ENCODE assay signal across 16 cellular contexts in the genomic region with DNA sequence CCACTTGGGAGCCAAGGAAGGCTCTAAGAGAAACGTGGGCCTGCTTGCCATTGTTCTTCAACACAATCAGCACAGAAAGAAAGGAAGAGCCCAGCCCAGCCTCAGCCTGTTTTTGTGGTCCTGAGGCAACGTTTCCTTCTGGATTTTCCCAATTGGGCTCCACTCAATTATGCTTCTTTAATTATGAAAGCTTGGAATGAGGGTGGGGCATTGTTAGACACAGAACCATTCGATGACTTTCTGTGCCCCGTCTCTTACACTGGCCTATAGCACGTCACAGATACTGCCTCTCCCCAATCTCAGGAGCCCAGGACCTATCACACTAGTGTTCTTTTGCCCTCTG.
A peak's percentile ranks its signal among the peaks of the same experiment; 100 is the strongest.
DNase-seq lines count a peak whose midpoint lies in the region; ATAC-seq and TF ChIP-seq lines count a peak whose summit lies in the region.
"Had no signal": no experiment of that assay in that cellular context is flagged by ENCODE, and none has a peak within 500 bp of the region (broad histone marks: within the 10 kb centered on the region; RNA-seq: fewer than 3 reads in every experiment).

No MANE protein-coding gene starts in this region.

- H3K79me2 ChIP-seq in mesendoderm (ENCODE audit: control insufficient read depth, insufficient read depth, low read length) = no peaks in the 10 kb centered on the region

- no CpG with 5 or more reads among the region's 5 CpGs for WGBS in mesendoderm (ENCODE audit: extremely low coverage, insufficient coverage, low lambda C conversion rate)

- no peak overlapping the region for H2BK15ac ChIP-seq in mesendoderm (replicated peaks; ENCODE audit: low read depth)

- TF ChIP-seq CTCF in HL-60 (IDR thresholded peaks at IDR 0.05; ENCODE audit: insufficient read depth, low read length) (no peak), endothelial cell (IDR thresholded peaks at IDR 0.05; ENCODE audit: unreplicated experiment) (no peak)

- no peak for DNase-seq in HL-60 (ENCODE audit: low read depth in 1 of 2, low spot score in 1 of 2)
- DNase-seq in endothelial cell (ENCODE audit: low spot score) = no peak
- no peak for DNase-seq in mesendoderm
- DNase-seq in substantia nigra (lab: John Stamatoyannopoulos, UW) = no peak
- DNase-seq in dedifferentiated amniotic fluid mesenchymal stem cell (ENCODE audit: extremely low spot score) = no peak
- no peak for DNase-seq in SIG-M5 treated with dmso at 0.1 percent for 504 hours (lab: John Stamatoyannopoulos, UW; ENCODE audit: unreplicated experiment)
- no peak for DNase-seq in COR-L47 (lab: John Stamatoyannopoulos, UW)
- DNase-seq: activated CD4-positive, alpha-beta memory T cell treated with anti-CD3 and anti-CD28 coated beads, Interleukin-2, amount 10 ng/mL, durations not matched to agents 7 days and 5 days; amniotic stem cell; DMS153; NCI-H2081 treated with DMSO at 0.1 percent for 48 hours; NCI-H526 treated with DMSO at 0.1 percent for 48 hours; stimulated activated CD4-positive, alpha-beta T cell treated with anti-CD3 and anti-CD28 coated beads, Interleukin-2, amount 100 ng/mL, for 48 hours; stimulated activated CD8-positive, alpha-beta memory T cell treated with anti-CD3 and anti-CD28 coated beads, Interleukin-4, amount 100 ng/mL, for 48 hours had no signal

- H3K4me2 ChIP-seq in mesendoderm (ENCODE audit: low read length) = no peak overlapping the region

- H3K27ac ChIP-seq in HL-60 (replicated peaks) = peak overlapping the region; percentile 81
- H3K27ac ChIP-seq in mesendoderm (ENCODE audit: low read depth, low read length) = no peak overlapping the region
- peak overlapping the region; percentile 56 for H3K27ac ChIP-seq in substantia nigra (ENCODE audit: low read depth, low read length, poor library complexity, severe bottlenecking)

- H3K36me3 ChIP-seq in mesendoderm (ENCODE audit: control insufficient read depth, insufficient read depth, low read length) = no peaks in the 10 kb centered on the region

- no peak overlapping the region for H3K4me3 Mint-ChIP-seq in endothelial cell (ENCODE audit: unreplicated experiment)
- H3K4me3 Mint-ChIP-seq: activated CD4-positive, alpha-beta memory T cell treated with anti-CD3 and anti-CD28 coated beads, Interleukin-2, amount 10 ng/mL, durations not matched to agents 7 days and 5 days; activated T-helper 1 cell treated with anti-CD3 and anti-CD28 coated beads, Interleukin-12 subunit alpha, Interleukin-12 subunit beta, Interleukin-2, Interleukin-4 antibody, amounts not matched to agents 30 ng/mL and 10 ng/mL and 1 ng/mL, durations not matched to agents 14 hours and 24 hours and 36 hours had no signal

- H3K79me1 ChIP-seq in mesendoderm (ENCODE audit: low read length) = no peaks in the 10 kb centered on the region

- no peak overlapping the region for H3K4me3 ChIP-seq in HL-60 (replicated peaks; ENCODE audit: insufficient read depth, low read length)
- H3K4me3 ChIP-seq in mesendoderm (ENCODE audit: low read length) = no peak overlapping the region

- peaks cover 13% of the 10 kb centered on the region for H3K36me3 Mint-ChIP-seq in endothelial cell (ENCODE audit: low read depth, unreplicated experiment)

- no peak overlapping the region for H3K4ac ChIP-seq in mesendoderm (ENCODE audit: low read depth, low read length)

- H3K56ac ChIP-seq in mesendoderm (ENCODE audit: low read length) = peak overlapping the region; percentile 36

- no peak overlapping the region for H3K9ac ChIP-seq in mesendoderm (ENCODE audit: low read length)

- no peak overlapping the region for H2AK5ac ChIP-seq in mesendoderm (ENCODE audit: low read length)

- H3K27me3 Mint-ChIP-seq in endothelial cell (ENCODE audit: unreplicated experiment) = peaks cover 7% of the 10 kb centered on the region

- no peak overlapping the region for H4K8ac ChIP-seq in mesendoderm (ENCODE audit: low read depth, low read length)

- no peak overlapping the region for H3K23ac ChIP-seq in mesendoderm (ENCODE audit: low read length)

- peak overlapping the region; percentile 36 for H3K27ac Mint-ChIP-seq in endothelial cell (ENCODE audit: unreplicated experiment)
- H3K27ac Mint-ChIP-seq: activated CD4-positive, alpha-beta memory T cell treated with anti-CD3 and anti-CD28 coated beads, Interleukin-2, amount 10 ng/mL, durations not matched to agents 7 days and 5 days; activated T-helper 1 cell treated with anti-CD3 and anti-CD28 coated beads, Interleukin-12 subunit alpha, Interleukin-12 subunit beta, Interleukin-2, Interleukin-4 antibody, amounts not matched to agents 30 ng/mL and 10 ng/mL and 1 ng/mL, durations not matched to agents 14 hours and 24 hours and 36 hours had no signal

- no peaks in the 10 kb centered on the region for H3K27me3 ChIP-seq in HL-60 (ENCODE audit: insufficient read depth, poor library complexity, severe bottlenecking)
- H3K27me3 ChIP-seq in mesendoderm (ENCODE audit: insufficient read depth, low read length, poor library complexity) = no peaks in the 10 kb centered on the region

- no peak overlapping the region for H2BK5ac ChIP-seq in mesendoderm (ENCODE audit: low read length)

- no peaks in the 10 kb centered on the region for H3K9me3 Mint-ChIP-seq in endothelial cell (ENCODE audit: unreplicated experiment)

- H3K4me1 ChIP-seq in mesendoderm (ENCODE audit: control insufficient read depth, low read depth, low read length) = peaks cover 2% of the 10 kb centered on the region

- H3K18ac ChIP-seq in mesendoderm (ENCODE audit: low read length) = no peak overlapping the region

- peaks cover 38% of the 10 kb centered on the region for H3K4me1 Mint-ChIP-seq in endothelial cell (ENCODE audit: unreplicated experiment)
- H3K4me1 Mint-ChIP-seq: activated CD4-positive, alpha-beta memory T cell treated with anti-CD3 and anti-CD28 coated beads, Interleukin-2, amount 10 ng/mL, durations not matched to agents 7 days and 5 days had no signal

- no peak overlapping the region for H2BK120ac ChIP-seq in mesendoderm (ENCODE audit: low read depth, low read length)

- no peak for ATAC-seq in HG03565 (IDR thresholded peaks at IDR 0.05; ENCODE audit: unreplicated experiment)

- H4K5ac ChIP-seq in mesendoderm (ENCODE audit: low read length) = no peak overlapping the region
